9 cellular contexts compared by ENCODE assay signal in the genomic region with DNA sequence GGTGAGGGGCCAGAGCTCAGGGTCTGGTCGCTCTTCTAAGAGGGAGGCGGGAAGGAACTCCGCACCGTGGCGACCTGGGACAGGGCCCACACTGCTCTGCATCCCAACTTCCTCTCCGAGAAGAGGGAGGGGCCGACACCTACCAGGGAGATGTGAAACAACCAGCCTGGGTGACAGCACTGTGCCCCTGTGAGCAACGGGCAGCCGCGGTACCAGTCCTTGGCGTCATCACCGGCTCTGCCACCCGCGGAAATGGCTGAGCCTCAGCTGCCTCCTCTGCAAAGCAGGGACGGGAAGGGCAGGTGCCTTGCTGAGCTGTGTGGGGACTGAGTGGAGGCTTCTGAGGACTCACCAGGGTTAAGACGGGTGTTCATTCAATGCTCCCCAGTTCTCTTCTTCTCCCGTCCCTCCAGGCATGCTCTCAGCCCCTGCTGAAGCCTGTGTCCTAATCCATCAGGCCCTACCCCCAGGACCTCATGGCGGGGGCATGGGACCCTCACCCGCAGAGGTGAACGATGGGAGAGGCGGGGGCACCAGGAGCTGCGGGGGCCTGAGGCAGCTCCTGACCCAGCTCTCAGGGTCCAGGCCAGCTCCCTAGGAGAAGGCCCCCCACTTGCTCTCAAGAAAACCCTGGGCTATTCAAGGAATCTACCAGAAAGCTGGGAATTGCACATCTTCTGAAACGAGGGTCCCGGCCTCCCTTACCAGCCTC. TPM values are rescaled to one million over a fixed set of nuclear protein-coding genes. Genes with fewer than 3 reads are reported as not detected.
DNase-seq lines count a peak whose midpoint lies in the region; ATAC-seq, FAIRE-seq and TF ChIP-seq lines count a peak whose summit lies in the region.
"Had no signal": no experiment of that assay in that cellular context is flagged by ENCODE, and none has a peak within 500 bp of the region (broad histone marks: within the 10 kb centered on the region; RNA-seq: fewer than 3 reads in every experiment).

No MANE protein-coding gene starts in this region.

- TF ChIP-seq CTCF in kidney (IDR thresholded peaks at IDR 0.05; ENCODE audit: borderline replicate concordance, extremely low read depth, insufficient read depth), result no peak

- H3K9ac ChIP-seq in kidney (ENCODE audit: low read length in 2 of 2), result no peak overlapping the region

- FAIRE-seq in kidney (lab: Jason Lieb, UNC), result no peak
- FAIRE-seq: G401.6 had no signal

- H3K9me3 ChIP-seq in kidney (ENCODE audit: control insufficient read depth in 1 of 2, low read length in 2 of 2), result no peaks in the 10 kb centered on the region

- intact Hi-C loops in kidney (cut with DNase I), result no loop called here

- peak; percentile 63 for ATAC-seq in HG03457 (IDR thresholded peaks at IDR 0.05; ENCODE audit: unreplicated experiment)

- H3K36me3 ChIP-seq in kidney (ENCODE audit: control insufficient read depth in 1 of 2, insufficient read depth in 2 of 2, low read length in 2 of 2), result peaks cover 0 to 2% of the 10 kb centered on the region in 2 donors

- H3K27ac ChIP-seq in kidney (ENCODE audit: low read depth in 2 of 2, low read length in 2 of 2), result peak overlapping the region; percentile 53 to 60

- DNase-seq in stimulated activated naive CD4-positive, alpha-beta T cell (lab: John Stamatoyannopoulos, UW), result peak in 5 of 6 experiments; percentile 4 to 31 (median 20)
- no peak for DNase-seq in stimulated activated naive CD4-positive, alpha-beta T cell treated with Interleukin-2 at 50 U/mL for 16 hours (lab: John Stamatoyannopoulos, UW)
- peak; percentile 12 for DNase-seq in activated CD8-positive, alpha-beta memory T cell treated with anti-CD3 and anti-CD28 coated beads, Interleukin-2, amount 50 U/mL, for 1 hour (ENCODE audit: extremely low read depth)
- DNase-seq in kidney (no peak), T-helper 9 cell (no peak), H4 (ENCODE audit: low spot score) (no peak)
- DNase-seq in stimulated activated CD4-positive, alpha-beta T cell treated with anti-CD3 and anti-CD28 coated beads, Interleukin-2, amount 100 ng/mL, for 24 hours, result peak; percentile 33 to 49

- peaks cover 30 to 52% of the 10 kb centered on the region in 2 donors for H3K4me1 ChIP-seq in kidney (ENCODE audit: control insufficient read depth in 1 of 2, insufficient read depth in 1 of 2, low read depth in 1 of 2, low read length in 2 of 2)

- H3K4me3 ChIP-seq in kidney (ENCODE audit: low read length in 2 of 2), result no peak overlapping the region

RNA-seq across cellular contexts. Expression of gene ZNF787, which starts 9.3 kb away (rescaled TPM):
- 31.9 TPM for total RNA-seq in kidney
- polyA plus RNA-seq in kidney (ENCODE audit: insufficient read depth, low read depth, low replicate concordance), result 23.0 TPM
- total RNA-seq in H4 (2014; rRNA removed; shearing (Covaris generic)), result 8.6 and 12.4 TPM in 2 replicates

RNA-seq across cellular contexts. Expression of gene ZNF444, which starts 29.3 kb away (rescaled TPM):
- 28.4 TPM for total RNA-seq in kidney
- 39.6 TPM for polyA plus RNA-seq in kidney (ENCODE audit: insufficient read depth, low read depth, low replicate concordance)
- 9.4 and 13.8 TPM in 2 replicates for total RNA-seq in H4 (2014; rRNA removed; shearing (Covaris generic))

Comparison
In these comparisons a context has a peak if more than half of its experiments do, and no peak if none do; other contexts are left out.
1. DNase-seq: peak in stimulated activated naive CD4-positive, alpha-beta T cell (5 of 6), activated CD8-positive, alpha-beta memory T cell treated with anti-CD3 and anti-CD28 coated beads, Interleukin-2, amount 50 U/mL, for 1 hour (single experiment) and stimulated activated CD4-positive, alpha-beta T cell treated with anti-CD3 and anti-CD28 coated beads, Interleukin-2, amount 100 ng/mL, for 24 hours (2 of 2); none in stimulated activated naive CD4-positive, alpha-beta T cell treated with Interleukin-2 at 50 U/mL for 16 hours (single experiment), kidney (single experiment), T-helper 9 cell (single experiment) and H4 (single experiment).